8 cellular contexts compared by ENCODE assay signal in the genomic region with DNA sequence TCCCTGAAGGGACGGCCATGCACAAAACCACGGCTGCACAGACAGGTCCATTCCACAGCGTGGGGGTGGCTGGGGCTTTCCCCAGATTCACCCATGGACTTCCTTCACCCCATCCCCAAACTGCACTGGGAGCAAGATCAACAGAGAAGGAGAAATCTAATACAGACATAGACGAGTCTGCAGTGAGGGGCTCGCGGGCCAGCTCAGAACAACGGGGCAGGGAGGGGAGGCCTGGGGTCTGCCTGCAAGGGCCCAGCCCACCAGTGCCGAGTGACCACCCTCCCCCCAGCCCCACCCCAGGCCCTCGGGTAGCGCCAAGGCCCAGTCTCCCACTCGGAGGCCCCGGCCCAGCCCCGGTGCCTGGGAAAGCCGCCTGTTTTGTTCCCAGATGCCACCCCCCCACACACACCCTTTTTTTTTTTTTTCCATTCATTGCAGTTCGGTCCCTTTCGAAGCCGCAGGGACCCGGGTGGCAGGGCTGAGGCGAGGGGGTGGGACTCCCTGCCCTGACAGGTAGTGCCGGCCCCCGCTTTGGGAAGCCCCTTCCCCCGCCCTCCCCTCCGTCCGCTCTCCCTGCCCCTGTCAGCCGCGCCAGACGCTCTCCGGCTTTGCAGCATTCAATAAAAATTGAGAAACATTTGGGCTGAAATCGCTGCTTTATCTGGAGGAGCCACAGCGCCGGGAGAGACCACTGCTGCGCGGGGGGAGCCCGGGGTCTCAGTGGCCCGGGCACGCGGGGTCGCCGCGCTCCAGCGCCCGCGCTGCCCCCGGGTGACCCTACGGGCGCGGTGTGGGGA. TPM values are rescaled to one million over a fixed set of nuclear protein-coding genes. Genes with fewer than 3 reads are reported as not detected.
A peak's percentile ranks its signal among the peaks of the same experiment; 100 is the strongest.
DNase-seq lines count a peak whose midpoint lies in the region; ATAC-seq and TF ChIP-seq lines count a peak whose summit lies in the region.

No MANE protein-coding gene starts in this region.

- peak; percentile 82 for DNase-seq in Karpas-422
- no peak for DNase-seq in T-helper 2 cell treated with Interferon-gamma antibody and Interleukin-4, amounts not matched to agents 5 μg/mL and 100 μg/mL, for 36 hours (ENCODE audit: low spot score)
- peak; percentile 76 for DNase-seq in mesenchymal stem cell
- no peak for DNase-seq in KG1 (lab: John Stamatoyannopoulos, UW)

- no peak overlapping the region for H3K23ac ChIP-seq in mesenchymal stem cell (ENCODE audit: low read length in 2 of 2)

- H2BK120ac ChIP-seq in mesenchymal stem cell (ENCODE audit: low read depth, low read length) = peak overlapping the region; percentile 98

- H2BK5ac ChIP-seq in mesenchymal stem cell (ENCODE audit: low read depth, low read length, poor library complexity, severe bottlenecking) = peak overlapping the region; percentile 95

- H3K36me3 ChIP-seq in DOHH2 (ENCODE audit: control insufficient read depth, low read length) = no peaks in the 10 kb centered on the region
- H3K36me3 ChIP-seq in Karpas-422 (ENCODE audit: insufficient read depth, low read length) = no peaks in the 10 kb centered on the region
- H3K36me3 ChIP-seq in ectodermal cell (ENCODE audit: control insufficient read depth, insufficient read depth, low read length) = no peaks in the 10 kb centered on the region
- H3K36me3 ChIP-seq in mesenchymal stem cell (ENCODE audit: control insufficient read depth in 1 of 2, insufficient read depth in 2 of 2, low read depth in 1 of 2, low read length in 2 of 2) = peaks cover 0 to 15% of the 10 kb centered on the region in 2 experiments

- 6 to 7% methylated on average over 47 of the region's 47 CpGs for WGBS in ectodermal cell, 2 experiments
- 8% methylated on average over 38 of the region's 47 CpGs for WGBS in mesenchymal stem cell

- no peaks in the 10 kb centered on the region for H3K9me3 Mint-ChIP-seq in T-helper 2 cell treated with Interferon-gamma antibody and Interleukin-4, amounts not matched to agents 5 μg/mL and 100 μg/mL, for 36 hours

- peaks cover 9% of the 10 kb centered on the region for H3K4me1 ChIP-seq in DOHH2 (ENCODE audit: control insufficient read depth, low read length)
- H3K4me1 ChIP-seq in Karpas-422 (ENCODE audit: low read length) = peaks cover 40% of the 10 kb centered on the region
- H3K4me1 ChIP-seq in ectodermal cell (ENCODE audit: control insufficient read depth, insufficient read depth, low read length) = peaks cover 12% of the 10 kb centered on the region
- peaks cover 28% of the 10 kb centered on the region for H3K4me1 ChIP-seq in mesenchymal stem cell (ENCODE audit: control insufficient read depth, insufficient read depth, low read depth, low read length)

- no peak overlapping the region for H3K27ac Mint-ChIP-seq in T-helper 2 cell treated with Interferon-gamma antibody and Interleukin-4, amounts not matched to agents 5 μg/mL and 100 μg/mL, for 36 hours

- H4K91ac ChIP-seq in mesenchymal stem cell (ENCODE audit: low read length) = no peak overlapping the region

- no peaks in the 10 kb centered on the region for H3K9me3 ChIP-seq in DOHH2 (ENCODE audit: control insufficient read depth, insufficient read depth, low read length)
- no peaks in the 10 kb centered on the region for H3K9me3 ChIP-seq in Karpas-422 (ENCODE audit: low read length)
- no peaks in the 10 kb centered on the region for H3K9me3 ChIP-seq in ectodermal cell (ENCODE audit: control insufficient read depth, low read length)
- no peaks in the 10 kb centered on the region for H3K9me3 ChIP-seq in mesenchymal stem cell (ENCODE audit: control insufficient read depth, low read length)

- peak overlapping the region in 1 of 2 experiments; percentile 64 for H3K4ac ChIP-seq in mesenchymal stem cell (ENCODE audit: low read depth in 1 of 2, low read length in 2 of 2)

- peak overlapping the region; percentile 88 for H2BK15ac ChIP-seq in mesenchymal stem cell (ENCODE audit: low read depth, poor library complexity, severe bottlenecking)

- no peaks in the 10 kb centered on the region for H3K36me3 Mint-ChIP-seq in T-helper 2 cell treated with Interferon-gamma antibody and Interleukin-4, amounts not matched to agents 5 μg/mL and 100 μg/mL, for 36 hours (ENCODE audit: low read depth)

- H3F3A ChIP-seq in DOHH2 (ENCODE audit: control insufficient read depth, insufficient read depth) = no peaks in the 10 kb centered on the region

- H2AFZ ChIP-seq in Karpas-422 (ENCODE audit: low read length) = no peak overlapping the region
- H2AFZ ChIP-seq in mesenchymal stem cell (ENCODE audit: low read depth, low read length) = no peak overlapping the region

- H3K79me1 ChIP-seq in mesenchymal stem cell (replicated peaks; ENCODE audit: low read length, poor library complexity, severe bottlenecking) = peaks cover 5% of the 10 kb centered on the region

- H3K27ac ChIP-seq in DOHH2 (ENCODE audit: low read depth, low read length) (no peak overlapping the region), Karpas-422 (ENCODE audit: low read length) (no peak overlapping the region), ectodermal cell (ENCODE audit: insufficient read depth, low read depth, low read length, poor library complexity, severe bottlenecking) (no peak overlapping the region), mesenchymal stem cell (ENCODE audit: low read length, poor library complexity, severe bottlenecking) (no peak overlapping the region), temporal lobe (ENCODE audit: low read depth, low read length) (peak overlapping the region; percentile 6)

- H2BK12ac ChIP-seq in mesenchymal stem cell (ENCODE audit: low read length in 2 of 2) = peak overlapping the region in 1 of 2 experiments; percentile 63

- no peak overlapping the region for H2AK5ac ChIP-seq in mesenchymal stem cell (ENCODE audit: low read length, severe bottlenecking)

- ATAC-seq in HG02678 (IDR thresholded peaks at IDR 0.05; ENCODE audit: unreplicated experiment) = no peak

- TF ChIP-seq CTCF in DOHH2 (IDR thresholded peaks at IDR 0.05; ENCODE audit: low read depth, low read length, poor library complexity, severe bottlenecking) = no peak

- H3K79me2 ChIP-seq in DOHH2 (ENCODE audit: control insufficient read depth, low read length) (no peaks in the 10 kb centered on the region), Karpas-422 (ENCODE audit: low read length) (no peaks in the 10 kb centered on the region)

- peak overlapping the region; percentile 47 for H4K8ac ChIP-seq in mesenchymal stem cell (ENCODE audit: low read length)

- H3K27me3 ChIP-seq in DOHH2 (ENCODE audit: control insufficient read depth, low read length) = peaks cover 43% of the 10 kb centered on the region
- no peaks in the 10 kb centered on the region for H3K27me3 ChIP-seq in Karpas-422 (ENCODE audit: low read length)
- peaks cover 18% of the 10 kb centered on the region for H3K27me3 ChIP-seq in ectodermal cell (ENCODE audit: control insufficient read depth, insufficient read depth, low read length, poor library complexity, severe bottlenecking)
- peaks cover 0 to 57% of the 10 kb centered on the region in 2 experiments for H3K27me3 ChIP-seq in mesenchymal stem cell (ENCODE audit: control insufficient read depth in 1 of 2, insufficient read depth in 1 of 2, low read length in 2 of 2)

- no peaks in the 10 kb centered on the region for H3K4me1 Mint-ChIP-seq in T-helper 2 cell treated with Interferon-gamma antibody and Interleukin-4, amounts not matched to agents 5 μg/mL and 100 μg/mL, for 36 hours (ENCODE audit: low read depth)

- no peaks in the 10 kb centered on the region for H3K9me2 ChIP-seq in DOHH2 (replicated peaks; ENCODE audit: control insufficient read depth, low read length)
- H3K9me2 ChIP-seq in Karpas-422 (replicated peaks; ENCODE audit: insufficient read depth, low read length) = no peaks in the 10 kb centered on the region

- H4K20me1 ChIP-seq in DOHH2 (ENCODE audit: control insufficient read depth, insufficient read depth, low read depth, low read length) (no peaks in the 10 kb centered on the region), Karpas-422 (ENCODE audit: insufficient read depth, low read depth, low read length) (0 out of 2 replicates have a peak, but pooled peaks cover 4% of the 10 kb centered on the region)

- no peak overlapping the region for H3K4me3 ChIP-seq in DOHH2 (ENCODE audit: low read length)
- peak overlapping the region; percentile 61 for H3K4me3 ChIP-seq in Karpas-422 (ENCODE audit: low read length)
- peak overlapping the region; percentile 49 for H3K4me3 ChIP-seq in ectodermal cell (ENCODE audit: insufficient read depth, low read depth, low read length)
- peak overlapping the region in 1 of 2 experiments; percentile 75 for H3K4me3 ChIP-seq in mesenchymal stem cell (ENCODE audit: insufficient read depth in 1 of 2, low read depth in 1 of 2, low read length in 2 of 2)

- peak overlapping the region; percentile 35 to 60 for H3K18ac ChIP-seq in mesenchymal stem cell (ENCODE audit: low read depth in 1 of 2, low read length in 2 of 2)

- H3K14ac ChIP-seq in mesenchymal stem cell (ENCODE audit: low read length in 2 of 2) = no peak overlapping the region

- H3K9ac ChIP-seq in Karpas-422 (ENCODE audit: low read length) (peak overlapping the region; percentile 47), mesenchymal stem cell (ENCODE audit: low read length) (no peak overlapping the region)

- peak overlapping the region; percentile 59 for H3K4me3 Mint-ChIP-seq in T-helper 2 cell treated with Interferon-gamma antibody and Interleukin-4, amounts not matched to agents 5 μg/mL and 100 μg/mL, for 36 hours

- H3K27me3 Mint-ChIP-seq in T-helper 2 cell treated with Interferon-gamma antibody and Interleukin-4, amounts not matched to agents 5 μg/mL and 100 μg/mL, for 36 hours (ENCODE audit: low read depth) = peaks cover 58% of the 10 kb centered on the region

- H3K4me2 ChIP-seq in DOHH2 (ENCODE audit: low read length) (peak overlapping the region; percentile 46; the same call in 1 of the 2 replicates), Karpas-422 (ENCODE audit: low read depth, low read length, poor library complexity, severe bottlenecking) (peak overlapping the region; percentile 61), mesenchymal stem cell (ENCODE audit: low read length, poor library complexity, severe bottlenecking) (peak overlapping the region; percentile 63)

RNA-seq across cellular contexts. Expression of a gene that starts 0.6 kb away (rescaled TPM):
- 0.45 and 2.5 TPM in 2 replicates for total RNA-seq in Karpas-422 (2014; rRNA removed; shearing (Covaris generic); ENCODE audit: low replicate concordance)
- polyA plus RNA-seq in ectodermal cell (2013, experiment 1 of 4) = 43.6 TPM
- polyA plus RNA-seq in ectodermal cell (2013, experiment 2 of 4) = 50.7 TPM
- 42.5 TPM for polyA plus RNA-seq in ectodermal cell (2013, experiment 3 of 4)
- polyA plus RNA-seq in ectodermal cell (2013, experiment 4 of 4) = 46.3 TPM
- polyA plus RNA-seq in mesenchymal stem cell (2013, experiment 1 of 2) = 30.7 TPM
- 31.2 TPM for polyA plus RNA-seq in mesenchymal stem cell (2013, experiment 2 of 2)
- 31.0 TPM for total RNA-seq in temporal lobe

RNA-seq across cellular contexts. Expression of a gene that starts 57.1 kb away (rescaled TPM):
- total RNA-seq in Karpas-422 (2014; rRNA removed; shearing (Covaris generic); ENCODE audit: low replicate concordance) = not detected in 2 replicates
- polyA plus RNA-seq in ectodermal cell (2013, experiment 1 of 4) = not detected
- not detected for polyA plus RNA-seq in ectodermal cell (2013, experiment 2 of 4)
- not detected for polyA plus RNA-seq in ectodermal cell (2013, experiment 3 of 4)
- not detected for polyA plus RNA-seq in ectodermal cell (2013, experiment 4 of 4)
- polyA plus RNA-seq in mesenchymal stem cell (2013, experiment 1 of 2) = not detected
- polyA plus RNA-seq in mesenchymal stem cell (2013, experiment 2 of 2) = not detected
- 5.9 TPM for total RNA-seq in temporal lobe

Comparison
In these comparisons a context has a peak if more than half of its experiments do, and no peak if none do; other contexts are left out.
1. DNase-seq: peak in Karpas-422 (single experiment) and mesenchymal stem cell (single experiment); none in T-helper 2 cell treated with Interferon-gamma antibody and Interleukin-4, amounts not matched to agents 5 μg/mL and 100 μg/mL, for 36 hours (single experiment) and KG1 (single experiment).
2. Peak in every context shown above with its lines, with median percentiles within 50 percentile points of each other: H3K4me2 ChIP-seq.